In genomic region chr5:138316355-138316754, GRCh38 we compare ENCODE assay signal across 3 cellular contexts.
TF ChIP-seq lines count a peak whose summit lies in the region.

No MANE protein-coding gene starts in this region.

TF ChIP-seq in GM23338, 12 proteins besides CTCF, POLR2A, EP300 and RAD21 (continues in another document):
- TF ChIP-seq ZNF331 (CRISPR knock-in tag; IDR thresholded peaks at IDR 0.05; ENCODE audit: low read depth) (no peak), JUNB (IDR thresholded peaks at IDR 0.05; ENCODE audit: unreplicated experiment) (no peak), EZH2phosphoT487 (IDR thresholded peaks at IDR 0.05; ENCODE audit: unreplicated experiment) (no peak), STAT1 (IDR thresholded peaks at IDR 0.05; ENCODE audit: unreplicated experiment) (no peak), NANOG (IDR thresholded peaks at IDR 0.05; ENCODE audit: borderline replicate concordance) (no peak), REST (IDR thresholded peaks at IDR 0.05; ENCODE audit: unreplicated experiment) (no peak), POLR2AphosphoS5 (IDR thresholded peaks at IDR 0.05; ENCODE audit: low read depth) (no peak)

TF ChIP-seq in HEK293, 187 proteins besides CTCF, POLR2A, EP300 and RAD21:
- TF ChIP-seq ZNF639 (tag by site-specific recombination; IDR thresholded peaks at IDR 0.05) (no peak), SP3 (tag by site-specific recombination; IDR thresholded peaks at IDR 0.05) (no peak), SP2 (tag by site-specific recombination; IDR thresholded peaks at IDR 0.05) (peak; percentile 48; the same call in 1 of the 2 replicates), ZNF521 (tag by site-specific recombination; IDR thresholded peaks at IDR 0.05) (no peak)

TF ChIP-seq in K562, 482 proteins besides CTCF, POLR2A, EP300 and RAD21:
- TF ChIP-seq HDAC8 (tag; IDR thresholded peaks at IDR 0.05) (no peak), ZNF76 (CRISPR knock-in tag; IDR thresholded peaks at IDR 0.05; ENCODE audit: borderline replicate concordance) (no peak), ZNF12 (CRISPR knock-in tag; IDR thresholded peaks at IDR 0.05) (no peak), POU5F1 (IDR thresholded peaks at IDR 0.05; ENCODE audit: borderline replicate concordance, low read depth, low read length, partially characterized antibody) (no peak), CREB3L1 (IDR thresholded peaks at IDR 0.05; ENCODE audit: borderline replicate concordance, low read depth) (no peak), ZNF184 (CRISPR knock-in tag; IDR thresholded peaks at IDR 0.05) (no peak), PRPF4 (IDR thresholded peaks at IDR 0.05; ENCODE audit: insufficient read depth, low read depth, low read length, poor library complexity, severe bottlenecking) (no peak), ADNP (tag; IDR thresholded peaks at IDR 0.05) (no peak), ZFP91 (CRISPR knock-in tag; IDR thresholded peaks at IDR 0.05) (no peak), SNRNP70 (optimal IDR thresholded peaks at IDR 0.05; ENCODE audit: low read depth, low read length) (no peak), SNIP1 (IDR thresholded peaks at IDR 0.05; ENCODE audit: low read depth) (no peak)
